1 cellular context compared by ENCODE assay signal in the genomic region with DNA sequence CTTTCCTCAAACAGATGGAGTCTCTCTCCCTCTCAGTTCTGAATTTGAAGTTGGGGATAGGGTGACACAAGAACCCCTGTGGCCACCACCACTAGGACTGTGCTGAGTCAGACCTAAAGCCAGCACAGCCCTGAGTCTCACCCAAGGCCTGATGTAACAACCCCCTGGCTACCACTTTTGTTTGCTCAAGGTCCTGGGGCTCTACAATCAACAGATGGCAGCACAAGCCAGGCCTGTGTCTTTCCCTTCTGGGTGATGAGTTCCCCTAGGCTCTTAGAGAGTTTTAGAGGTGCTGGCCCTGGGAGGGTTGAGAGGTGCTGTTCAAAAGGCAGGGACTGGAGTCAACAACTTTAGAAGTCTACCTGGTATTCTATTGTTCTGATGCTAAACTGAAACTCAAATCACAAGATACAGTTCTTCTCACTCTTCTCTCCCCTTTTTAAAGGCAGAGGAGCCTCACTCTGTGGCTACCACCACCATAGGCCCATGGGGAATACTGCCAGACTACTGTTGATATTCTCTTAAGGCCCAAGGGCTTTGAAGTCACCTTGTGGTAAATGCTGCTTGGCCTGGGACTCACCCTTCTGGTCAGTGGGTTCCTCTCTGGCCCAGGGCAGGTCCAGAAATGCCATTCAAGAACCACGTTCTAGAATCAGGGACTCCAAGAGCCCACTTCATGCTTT.
TF ChIP-seq lines count a peak whose summit lies in the region.

No MANE protein-coding gene starts in this region.

TF ChIP-seq in H1, 55 proteins besides CTCF, POLR2A, EP300 and RAD21 (continued from another document):
- TF ChIP-seq HDAC2 (IDR thresholded peaks at IDR 0.05; ENCODE audit: borderline replicate concordance in 1 of 2, low read depth in 2 of 2, low read length in 2 of 2) (no peak), RXRA (IDR thresholded peaks at IDR 0.05; ENCODE audit: insufficient read depth, low read depth, low read length) (no peak), YY1 (IDR thresholded peaks at IDR 0.05; ENCODE audit: low read depth, low read length) (no peak), RNF2 (IDR thresholded peaks at IDR 0.05; ENCODE audit: borderline replicate concordance, low read depth, low read length, missing control alignments, poor library complexity, severe bottlenecking) (no peak), CTBP2 (IDR thresholded peaks at IDR 0.05; ENCODE audit: borderline replicate concordance, insufficient read depth, insufficient read length, low read length) (no peak), SIX5 (IDR thresholded peaks at IDR 0.05; ENCODE audit: low read depth, low read length) (no peak)
- TF ChIP-seq, protein P1, sequence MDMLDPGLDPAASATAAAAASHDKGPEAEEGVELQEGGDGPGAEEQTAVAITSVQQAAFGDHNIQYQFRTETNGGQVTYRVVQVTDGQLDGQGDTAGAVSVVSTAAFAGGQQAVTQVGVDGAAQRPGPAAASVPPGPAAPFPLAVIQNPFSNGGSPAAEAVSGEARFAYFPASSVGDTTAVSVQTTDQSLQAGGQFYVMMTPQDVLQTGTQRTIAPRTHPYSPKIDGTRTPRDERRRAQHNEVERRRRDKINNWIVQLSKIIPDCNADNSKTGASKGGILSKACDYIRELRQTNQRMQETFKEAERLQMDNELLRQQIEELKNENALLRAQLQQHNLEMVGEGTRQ (IDR thresholded peaks at IDR 0.05; ENCODE audit: low read length), result no peak
TF ChIP-seq in H1: peak in this region for 0.
